Comparison of ENCODE assay signal across 8 cellular contexts in genomic region chr19:7395360-7395781, GRCh38. TPM values are rescaled to one million over a fixed set of nuclear protein-coding genes. Genes with fewer than 3 reads are reported as not detected.
DNase-seq lines count a peak whose midpoint lies in the region; ATAC-seq, FAIRE-seq and TF ChIP-seq lines count a peak whose summit lies in the region.

No MANE protein-coding gene starts in this region.

- peak overlapping the region; percentile 90 for H3K9ac ChIP-seq in GM23248

- peak overlapping the region; percentile 89 for H2AFZ ChIP-seq in GM23248

- no peaks in the 10 kb centered on the region for H3K9me2 ChIP-seq in GM23248 (ENCODE audit: insufficient read depth)

- H3K27me3 ChIP-seq in GM23248 (replicated peaks; ENCODE audit: insufficient read depth) (no peaks in the 10 kb centered on the region), Peyer's patch (no peaks in the 10 kb centered on the region)

- H3K36me3 ChIP-seq in GM23248 (ENCODE audit: low read depth) (no peaks in the 10 kb centered on the region), Peyer's patch (no peaks in the 10 kb centered on the region)

- peaks cover 54% of the 10 kb centered on the region for H3K79me2 ChIP-seq in GM23248 (ENCODE audit: insufficient read depth)

- no peaks in the 10 kb centered on the region for H4K20me1 ChIP-seq in GM23248 (ENCODE audit: insufficient read depth)

- peak overlapping the region; percentile 89 for H3K4me3 Mint-ChIP-seq in natural killer cell treated with Interleukin-12 subunit alpha and Interleukin-12 subunit beta and Interleukin-15 and Interleukin-18, amount 100 ng/mL, for 72 hours

- in situ Hi-C loops in GM23248 (cut with MboI): no loop called here

- no peaks in the 10 kb centered on the region for H3K36me3 Mint-ChIP-seq in natural killer cell treated with Interleukin-12 subunit alpha and Interleukin-12 subunit beta and Interleukin-15 and Interleukin-18, amount 100 ng/mL, for 72 hours

- H3K9me3 Mint-ChIP-seq in natural killer cell treated with Interleukin-12 subunit alpha and Interleukin-12 subunit beta and Interleukin-15 and Interleukin-18, amount 100 ng/mL, for 72 hours: no peaks in the 10 kb centered on the region

- peak overlapping the region; percentile 68 to 85 for H3K27ac Mint-ChIP-seq in natural killer cell treated with Interleukin-12 subunit alpha and Interleukin-12 subunit beta and Interleukin-15 and Interleukin-18, amount 100 ng/mL, for 72 hours

- 0 to 1% methylated on average over 9 to 20 of the region's 20 CpGs for WGBS in GM23248 (ENCODE audit: low coverage in 1 of 2, low lambda C conversion rate in 2 of 2, missing lambda C conversion rate in 2 of 2), 2 experiments

- peak overlapping the region; percentile 93 for H3K4me2 ChIP-seq in GM23248 (ENCODE audit: unreplicated experiment)

- FAIRE-seq in H54 (lab: Jason Lieb, UNC): no peak

- TF ChIP-seq CTCF in C4-2B (conservative IDR thresholded peaks at IDR 0.05) (no peak), Peyer's patch (IDR thresholded peaks at IDR 0.05) (no peak), epithelial cell of esophagus (IDR thresholded peaks at IDR 0.05; ENCODE audit: insufficient read depth, low read depth, low read length, missing control alignments) (no peak)

- no peak for TF ChIP-seq POLR2A in Peyer's patch (IDR thresholded peaks at IDR 0.05)
- TF ChIP-seq POLR2A in H54 (IDR thresholded peaks at IDR 0.05; ENCODE audit: low read depth, low read length): no peak

- peak; percentile 54 for DNase-seq in GM23248
- DNase-seq in Peyer's patch: no peak
- no peak for DNase-seq in epithelial cell of esophagus (ENCODE audit: low read depth)
- no peak for DNase-seq in natural killer cell treated with Interleukin-12 subunit alpha and Interleukin-12 subunit beta and Interleukin-15 and Interleukin-18, amount 100 ng/mL, for 72 hours (ENCODE audit: low spot score)
- DNase-seq in H54 (ENCODE audit: insufficient read length, low spot score): no peak
- no peak for DNase-seq in NCI-H2107 treated with DMSO at 0.1 percent for 48 hours (lab: John Stamatoyannopoulos, UW; ENCODE audit: unreplicated experiment)
- DNase-seq in retina: no peak

- H3F3A ChIP-seq in GM23248 (ENCODE audit: insufficient read depth): 0 out of 2 replicates have a peak, but pooled peaks cover 3% of the 10 kb centered on the region

- H3K9me3 ChIP-seq in GM23248 (ENCODE audit: low read depth) (no peaks in the 10 kb centered on the region), Peyer's patch (no peaks in the 10 kb centered on the region)

- H3K27ac ChIP-seq in C4-2B: peak overlapping the region; percentile 82
- H3K27ac ChIP-seq in GM23248: peak overlapping the region; percentile 1; the same call in 1 of the 2 replicates
- H3K27ac ChIP-seq in Peyer's patch: peak overlapping the region; percentile 80 to 91 (median 86)

- peak; percentile 47 to 53 for ATAC-seq in natural killer cell treated with Interleukin-12 subunit alpha and Interleukin-12 subunit beta and Interleukin-15 and Interleukin-18, amount 100 ng/mL, for 72 hours

- peaks cover 22 to 26% of the 10 kb centered on the region in 2 donors for H3K4me1 Mint-ChIP-seq in natural killer cell treated with Interleukin-12 subunit alpha and Interleukin-12 subunit beta and Interleukin-15 and Interleukin-18, amount 100 ng/mL, for 72 hours (ENCODE audit: low read depth in 2 of 2)

- H3K4me1 ChIP-seq in GM23248 (ENCODE audit: insufficient read depth): peaks cover 16% of the 10 kb centered on the region; the same call in 1 of the 2 replicates
- H3K4me1 ChIP-seq in Peyer's patch: peaks cover 0 to 55% (median 6%) of the 10 kb centered on the region in 4 donors

- H3K27me3 Mint-ChIP-seq in natural killer cell treated with Interleukin-12 subunit alpha and Interleukin-12 subunit beta and Interleukin-15 and Interleukin-18, amount 100 ng/mL, for 72 hours: no peaks in the 10 kb centered on the region

- H3K4me3 ChIP-seq in GM23248 (peak overlapping the region; percentile 96), Peyer's patch (peak overlapping the region; percentile 67 to 91 (median 82)), epithelial cell of esophagus (ENCODE audit: low read length) (peak overlapping the region; percentile 91)

RNA-seq across cellular contexts. Expression of gene ARHGEF18, which starts 46.6 kb away (rescaled TPM):
- total RNA-seq in GM23248 (2014; rRNA removed; shearing (Covaris generic)): 23.3 and 33.8 TPM in 2 replicates
- 9.5 and 10.6 TPM in 2 replicates for polyA plus RNA-seq in GM23248 (2016; fragmentation: Nextera tagmentation; extraction: Ambion mirVana)
- total RNA-seq in Peyer's patch: 100 to 1,000 TPM in 3 of 4 donors, 10 to 100 TPM in 1; 75.9 to 139 (median 111) TPM
- 10 to 100 TPM; 42.3 to 56.3 TPM for total RNA-seq in natural killer cell treated with Interleukin-12 subunit alpha and Interleukin-12 subunit beta and Interleukin-15 and Interleukin-18, amount 100 ng/mL, for 72 hours

Comparison
In these comparisons a context has a peak if more than half of its experiments do, and no peak if none do; other contexts are left out.
1. H3K27ac ChIP-seq: peak in every context shown above with its lines; median percentile 86 in Peyer's patch; 82 in C4-2B; 1 in GM23248.